Comparison of ENCODE assay signal across 13 cellular contexts in the genomic region with DNA sequence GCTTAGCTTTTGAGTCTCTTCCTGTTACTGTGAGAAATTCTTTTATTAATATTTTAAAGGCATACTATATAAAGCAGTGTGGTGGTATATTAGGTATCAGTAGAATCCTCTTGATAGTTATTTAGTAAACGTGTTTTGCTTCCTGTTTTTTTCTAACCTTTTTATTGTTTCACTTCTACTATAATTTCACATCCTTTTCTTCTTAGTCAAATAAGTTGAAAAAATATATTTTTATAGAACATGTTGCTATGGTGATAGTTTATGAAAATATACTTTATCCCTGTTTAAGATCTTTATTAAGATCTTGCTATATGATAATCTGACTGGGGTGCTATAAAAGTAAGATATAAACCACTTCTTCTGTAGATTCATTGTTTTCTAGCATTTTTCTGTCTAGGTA. TPM values are rescaled to one million over a fixed set of nuclear protein-coding genes. Genes with fewer than 3 reads are reported as not detected.
DNase-seq lines count a peak whose midpoint lies in the region; ATAC-seq, FAIRE-seq and TF ChIP-seq lines count a peak whose summit lies in the region.
"Had no signal": no experiment of that assay in that cellular context is flagged by ENCODE, and none has a peak within 500 bp of the region (broad histone marks: within the 10 kb centered on the region; RNA-seq: fewer than 3 reads in every experiment).

No MANE protein-coding gene starts in this region.

- TF ChIP-seq CTCF in NB4 (IDR thresholded peaks at IDR 0.05; ENCODE audit: low read depth, low read length): no peak
- TF ChIP-seq CTCF in gastroesophageal sphincter (IDR thresholded peaks at IDR 0.05): no peak

- H3K36me3 ChIP-seq in endocrine pancreas (ENCODE audit: control insufficient read depth, insufficient read depth, low read length) (no peaks in the 10 kb centered on the region), small intestine (ENCODE audit: control insufficient read depth in 2 of 2, insufficient read depth in 2 of 2, low read length in 2 of 2) (no peaks in the 10 kb centered on the region), gastroesophageal sphincter (no peaks in the 10 kb centered on the region)

- 47 to 60% (median 57%) methylated on average over 1 of the region's 1 CpG for WGBS in small intestine, 3 donors
- 12 to 50% methylated on average over 1 of the region's 1 CpG for WGBS in gastroesophageal sphincter (ENCODE audit: low coverage in 1 of 2), 2 donors

- TF ChIP-seq POLR2A in NB4 (IDR thresholded peaks at IDR 0.05; ENCODE audit: extremely low read depth, insufficient read length): no peak
- no peak for TF ChIP-seq POLR2A in gastroesophageal sphincter (IDR thresholded peaks at IDR 0.05)

- H3K9me3 ChIP-seq in endocrine pancreas (ENCODE audit: control insufficient read depth, low read length): no peaks in the 10 kb centered on the region
- H3K9me3 ChIP-seq in small intestine (ENCODE audit: control insufficient read depth, low read depth): no peaks in the 10 kb centered on the region
- no peaks in the 10 kb centered on the region for H3K9me3 ChIP-seq in gastroesophageal sphincter
- H3K9me3 ChIP-seq: body of pancreas had no signal

- DNase-seq in NOMO-1 treated with DMSO at 0.1 percent for 48 hours (lab: John Stamatoyannopoulos, UW; ENCODE audit: unreplicated experiment) (peak; percentile 47), NOMO-1 treated with dmso at 0.1 percent for 144 hours (lab: John Stamatoyannopoulos, UW; ENCODE audit: unreplicated experiment) (no peak), NB4 (ENCODE audit: low read depth) (no peak), small intestine (no peak), T-helper 1 cell (no peak)
- DNase-seq in stimulated activated CD4-positive, alpha-beta T cell treated with anti-CD3 and anti-CD28 coated beads, Interleukin-15, amount 100 ng/mL, for 24 hours: no peak
- DNase-seq: activated CD4-positive, alpha-beta T cell treated with anti-CD3 and anti-CD28 coated beads for 36 hours; body of pancreas; DMS 273 treated with DMSO at 0.1 percent for 48 hours; effector memory CD8-positive, alpha-beta T cell; NCI-H2029 had no signal

- FAIRE-seq in small intestine (lab: Jason Lieb, UNC): peak; percentile 80

- H3K4me3 ChIP-seq in NB4 (ENCODE audit: low read depth, low read length) (peak overlapping the region; percentile 70), endocrine pancreas (ENCODE audit: control insufficient read depth, insufficient read depth, low read length) (peak overlapping the region; percentile 10), small intestine (ENCODE audit: low read depth in 1 of 2, low read length in 2 of 2) (no peak overlapping the region), gastroesophageal sphincter (no peak overlapping the region)
- H3K4me3 ChIP-seq: body of pancreas had no signal

- no peak overlapping the region for H3K27ac ChIP-seq in small intestine (ENCODE audit: low read depth in 1 of 2, low read length in 1 of 2)
- no peak overlapping the region for H3K27ac ChIP-seq in gastroesophageal sphincter
- H3K27ac ChIP-seq: body of pancreas had no signal

- no peak for TF ChIP-seq EP300 in gastroesophageal sphincter (IDR thresholded peaks at IDR 0.05)

- no peak overlapping the region for H3K9ac ChIP-seq in endocrine pancreas (ENCODE audit: control insufficient read depth, insufficient read depth, low read length)

- H3K27me3 ChIP-seq in endocrine pancreas (ENCODE audit: control insufficient read depth, insufficient read depth, low read length) (no peaks in the 10 kb centered on the region), small intestine (ENCODE audit: control insufficient read depth in 2 of 2, insufficient read depth in 2 of 2, low read length in 2 of 2) (no peaks in the 10 kb centered on the region), gastroesophageal sphincter (no peaks in the 10 kb centered on the region)
- H3K27me3 ChIP-seq: body of pancreas had no signal

- no peak for ATAC-seq in gastroesophageal sphincter
- ATAC-seq: activated CD4-positive, alpha-beta T cell treated with anti-CD3 and anti-CD28 coated beads for 36 hours; body of pancreas; effector memory CD8-positive, alpha-beta T cell had no signal

- H3K4me1 ChIP-seq in endocrine pancreas (ENCODE audit: control insufficient read depth, insufficient read depth, low read length): peaks cover 16% of the 10 kb centered on the region
- H3K4me1 ChIP-seq in small intestine (ENCODE audit: control insufficient read depth in 2 of 2, insufficient read depth in 1 of 2, low read depth in 1 of 2, low read length in 1 of 2): peaks cover 0 to 4% of the 10 kb centered on the region in 2 donors
- peaks cover 10 to 43% (median 10%) of the 10 kb centered on the region in 3 donors for H3K4me1 ChIP-seq in gastroesophageal sphincter

RNA-seq across cellular contexts. Expression of a gene that starts 2.1 kb away (rescaled TPM):
- polyA plus RNA-seq in small intestine: 1 to 10 TPM; 3.2 to 5.4 (median 3.8) TPM
- 10 to 100 TPM; 34.7 to 64.4 (median 41.8) TPM for total RNA-seq in gastroesophageal sphincter

RNA-seq across cellular contexts. Expression of a gene that starts 2.4 kb away (rescaled TPM):
- 10 to 100 TPM; 15.1 to 24.4 (median 20.0) TPM for polyA plus RNA-seq in small intestine
- 10 to 100 TPM; 23.4 to 46.5 (median 36.6) TPM for total RNA-seq in gastroesophageal sphincter

Comparison
In these comparisons a context has a peak if more than half of its experiments do, and no peak if none do; other contexts are left out.
1. H3K4me3 ChIP-seq: peak in NB4 (single experiment) and endocrine pancreas (single experiment); none in small intestine (0 of 2) and gastroesophageal sphincter (0 of 2).